ENCODE assay signal across 22 cellular contexts in the genomic region with DNA sequence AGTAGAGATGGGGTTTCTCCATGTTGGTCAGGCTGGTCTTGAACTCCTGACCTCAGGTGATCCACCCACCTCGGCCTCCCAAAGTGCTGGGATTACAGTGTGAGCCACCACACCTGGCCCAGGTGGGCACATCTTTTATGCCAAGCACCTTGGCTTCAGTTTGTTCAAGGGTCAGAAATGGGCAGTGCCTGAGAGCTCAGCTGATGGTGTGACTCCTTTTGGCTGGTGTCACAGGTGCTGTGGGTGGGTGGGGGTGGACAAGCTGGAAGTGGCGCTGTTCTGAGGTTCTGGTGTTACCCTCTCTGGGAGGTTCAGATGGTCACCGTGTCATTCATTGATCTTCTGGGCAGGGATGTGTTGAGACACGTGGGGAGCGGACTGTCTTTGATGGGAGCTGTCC.
"Had no signal": no experiment of that assay in that cellular context is flagged by ENCODE, and none has a peak within 500 bp of the region (broad histone marks: within the 10 kb centered on the region; RNA-seq: fewer than 3 reads in every experiment).

No MANE protein-coding gene starts in this region.

- H3K27ac Mint-ChIP-seq: activated CD4-positive, alpha-beta T cell treated with anti-CD3 and anti-CD28 coated beads, Interleukin-2, amount 10 ng/mL, durations not matched to agents 7 days and 5 days; activated CD8-positive, alpha-beta T cell treated with anti-CD3 and anti-CD28 coated beads for 36 hours; activated naive CD4-positive, alpha-beta T cell treated with anti-CD3 and anti-CD28 coated beads, Interleukin-2, amount 50 U/mL, for 72 hours; activated naive CD8-positive, alpha-beta T cell treated with anti-CD3 and anti-CD28 coated beads, Interleukin-2, amount 50 U/mL, for 24 hours; T-cell had no signal

- H3K4me1 Mint-ChIP-seq: activated CD4-positive, alpha-beta T cell treated with anti-CD3 and anti-CD28 coated beads, Interleukin-2, amount 10 ng/mL, durations not matched to agents 7 days and 5 days; activated naive CD8-positive, alpha-beta T cell treated with anti-CD3 and anti-CD28 coated beads, Interleukin-2, amount 50 U/mL, for 24 hours; T-cell had no signal

- DNase-seq: activated CD4-positive, alpha-beta T cell treated with anti-CD3 and anti-CD28 coated beads, Interleukin-2, amount 10 ng/mL, durations not matched to agents 7 days and 5 days; activated CD4-positive, CD25-positive, alpha-beta regulatory T cell; activated CD8-positive, alpha-beta memory T cell treated with anti-CD3 and anti-CD28 coated beads, Interleukin-2, amount 50 U/mL, for 4 hours; activated CD8-positive, alpha-beta T cell treated with anti-CD3 and anti-CD28 coated beads for 36 hours; activated naive CD4-positive, alpha-beta T cell treated with Interleukin-2 at 50 U/mL for 16 hours; activated naive CD8-positive, alpha-beta T cell treated with anti-CD3 and anti-CD28 coated beads, Interleukin-2, amount 50 U/mL, for 24 hours; amniotic stem cell; MG63; MV-4-11; NCI-H1092 treated with DMSO at 0.1 percent for 48 hours; NCI-H1417 treated with DMSO at 0.1 percent for 48 hours; NCI-H187; NCI-H2081; NCI-H446; NCI-H524; NCI-H748 treated with DMSO at 0.1 percent for 48 hours; OCI-M1; RPMI8226; T-cell; T-helper 2 cell; T1000 had no signal

- H3K9me3 Mint-ChIP-seq: activated CD4-positive, alpha-beta T cell treated with anti-CD3 and anti-CD28 coated beads, Interleukin-2, amount 10 ng/mL, durations not matched to agents 7 days and 5 days; activated CD8-positive, alpha-beta T cell treated with anti-CD3 and anti-CD28 coated beads for 36 hours; activated naive CD4-positive, alpha-beta T cell treated with anti-CD3 and anti-CD28 coated beads, Interleukin-2, amount 50 U/mL, for 72 hours; activated naive CD8-positive, alpha-beta T cell treated with anti-CD3 and anti-CD28 coated beads, Interleukin-2, amount 50 U/mL, for 24 hours; T-cell had no signal

- H3K36me3 Mint-ChIP-seq: activated naive CD4-positive, alpha-beta T cell treated with anti-CD3 and anti-CD28 coated beads, Interleukin-2, amount 50 U/mL, for 72 hours; T-cell had no signal

- H3K4me3 Mint-ChIP-seq: activated CD4-positive, alpha-beta T cell treated with anti-CD3 and anti-CD28 coated beads, Interleukin-2, amount 10 ng/mL, durations not matched to agents 7 days and 5 days; activated CD8-positive, alpha-beta T cell treated with anti-CD3 and anti-CD28 coated beads for 36 hours; activated naive CD8-positive, alpha-beta T cell treated with anti-CD3 and anti-CD28 coated beads, Interleukin-2, amount 50 U/mL, for 24 hours; T-cell had no signal

- H3K27me3 Mint-ChIP-seq: activated CD4-positive, alpha-beta T cell treated with anti-CD3 and anti-CD28 coated beads, Interleukin-2, amount 10 ng/mL, durations not matched to agents 7 days and 5 days; activated CD8-positive, alpha-beta T cell treated with anti-CD3 and anti-CD28 coated beads for 36 hours; activated naive CD8-positive, alpha-beta T cell treated with anti-CD3 and anti-CD28 coated beads, Interleukin-2, amount 50 U/mL, for 24 hours; T-cell had no signal
